Comparison of ENCODE assay signal across 1 cellular context in the genomic region with DNA sequence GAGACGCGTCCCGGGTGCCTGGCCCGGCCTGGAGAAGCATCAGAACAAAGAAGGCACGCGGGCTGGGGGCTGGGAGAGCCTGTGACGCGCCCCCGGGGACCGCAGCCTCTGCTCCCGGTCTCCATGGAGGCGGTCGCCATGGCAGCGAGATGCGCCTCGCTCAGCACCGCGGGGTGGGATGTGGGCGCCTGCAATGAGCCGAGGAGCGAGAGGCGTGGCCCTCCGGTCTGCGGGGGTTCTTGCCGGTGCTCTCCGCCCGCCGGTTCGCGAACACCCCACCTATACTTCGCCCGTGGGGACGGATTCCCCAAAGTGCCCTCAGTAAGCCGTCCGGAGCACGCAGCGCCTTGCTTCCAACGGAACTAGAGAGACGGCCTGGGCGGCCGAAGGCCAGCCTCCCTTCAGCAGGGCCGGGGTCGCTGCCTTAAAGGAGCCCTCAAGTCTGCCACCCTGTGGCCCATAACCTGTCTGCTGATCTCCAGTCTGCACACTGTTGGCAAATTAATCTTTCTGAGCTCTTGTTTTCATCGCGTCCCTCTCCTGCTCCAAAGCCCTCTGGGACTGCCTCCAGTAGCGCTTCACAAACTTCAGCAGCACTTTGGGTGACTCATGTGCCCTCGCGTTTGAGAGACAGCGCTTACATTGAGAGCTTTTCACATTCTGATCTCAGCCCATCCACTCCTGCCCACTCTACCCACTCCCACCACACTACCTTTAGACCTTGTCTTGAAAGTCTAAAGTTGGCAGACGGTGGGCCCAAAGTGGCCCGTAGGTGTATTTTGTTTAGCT.
TF ChIP-seq lines count a peak whose summit lies in the region.

No MANE protein-coding gene starts in this region.

TF ChIP-seq in A549, 52 proteins besides CTCF, POLR2A, EP300 and RAD21 (continued from another document):
- no peak for TF ChIP-seq EHMT2 (IDR thresholded peaks at IDR 0.05; ENCODE audit: low read depth)
- no peak for TF ChIP-seq JUN (IDR thresholded peaks at IDR 0.05)
- no peak for TF ChIP-seq FOSL2 (IDR thresholded peaks at IDR 0.05)
- TF ChIP-seq FOSL2 (CRISPR knock-in tag; IDR thresholded peaks at IDR 0.05) = peak; percentile 72
- TF ChIP-seq RNF2 (IDR thresholded peaks at IDR 0.05; ENCODE audit: borderline replicate concordance, low read depth) = peak; percentile 74; the same call in 1 of the 2 replicates
- no peak for TF ChIP-seq NPAS2 (CRISPR knock-in tag; IDR thresholded peaks at IDR 0.05; ENCODE audit: borderline replicate concordance)
- TF ChIP-seq KDM1A (IDR thresholded peaks at IDR 0.05; ENCODE audit: low read depth) = peak; percentile 95
- TF ChIP-seq, protein P1, sequence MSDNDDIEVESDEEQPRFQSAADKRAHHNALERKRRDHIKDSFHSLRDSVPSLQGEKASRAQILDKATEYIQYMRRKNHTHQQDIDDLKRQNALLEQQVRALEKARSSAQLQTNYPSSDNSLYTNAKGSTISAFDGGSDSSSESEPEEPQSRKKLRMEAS (IDR thresholded peaks at IDR 0.05) = 0 out of 2 replicates have a peak, but pooled peaks have one; percentile 12
- TF ChIP-seq RFX5 (IDR thresholded peaks at IDR 0.05) = no peak; the same call in 1 of the 2 replicates
- no peak for TF ChIP-seq PBX3 (IDR thresholded peaks at IDR 0.05)
